Comparison of ENCODE assay signal across 1 cellular context in the genomic region with DNA sequence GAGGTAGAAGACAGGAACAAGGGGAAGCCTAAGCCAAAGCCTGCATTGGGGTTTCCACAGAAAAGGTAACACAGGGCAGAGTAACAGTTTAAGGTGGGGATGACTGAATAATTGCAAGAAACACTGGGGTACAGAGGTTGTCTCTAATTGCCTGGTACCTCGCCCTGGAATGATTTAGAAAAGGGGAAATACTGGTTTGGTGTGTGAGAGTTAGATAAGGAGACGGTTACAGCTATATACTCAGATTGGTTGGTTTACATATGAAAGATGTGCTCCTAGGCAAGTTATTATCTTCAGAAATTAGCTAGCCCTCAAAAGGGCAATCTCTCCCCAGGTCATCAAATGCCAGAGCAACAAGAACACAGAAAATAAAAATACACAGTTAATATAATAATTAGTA.
TF ChIP-seq lines count a peak whose summit lies in the region.

No MANE protein-coding gene starts in this region.

TF ChIP-seq in GM12878, 131 proteins besides CTCF, POLR2A, EP300 and RAD21:
- no peak for TF ChIP-seq HDAC6 (IDR thresholded peaks at IDR 0.05; ENCODE audit: unreplicated experiment)
- TF ChIP-seq, protein P1, sequence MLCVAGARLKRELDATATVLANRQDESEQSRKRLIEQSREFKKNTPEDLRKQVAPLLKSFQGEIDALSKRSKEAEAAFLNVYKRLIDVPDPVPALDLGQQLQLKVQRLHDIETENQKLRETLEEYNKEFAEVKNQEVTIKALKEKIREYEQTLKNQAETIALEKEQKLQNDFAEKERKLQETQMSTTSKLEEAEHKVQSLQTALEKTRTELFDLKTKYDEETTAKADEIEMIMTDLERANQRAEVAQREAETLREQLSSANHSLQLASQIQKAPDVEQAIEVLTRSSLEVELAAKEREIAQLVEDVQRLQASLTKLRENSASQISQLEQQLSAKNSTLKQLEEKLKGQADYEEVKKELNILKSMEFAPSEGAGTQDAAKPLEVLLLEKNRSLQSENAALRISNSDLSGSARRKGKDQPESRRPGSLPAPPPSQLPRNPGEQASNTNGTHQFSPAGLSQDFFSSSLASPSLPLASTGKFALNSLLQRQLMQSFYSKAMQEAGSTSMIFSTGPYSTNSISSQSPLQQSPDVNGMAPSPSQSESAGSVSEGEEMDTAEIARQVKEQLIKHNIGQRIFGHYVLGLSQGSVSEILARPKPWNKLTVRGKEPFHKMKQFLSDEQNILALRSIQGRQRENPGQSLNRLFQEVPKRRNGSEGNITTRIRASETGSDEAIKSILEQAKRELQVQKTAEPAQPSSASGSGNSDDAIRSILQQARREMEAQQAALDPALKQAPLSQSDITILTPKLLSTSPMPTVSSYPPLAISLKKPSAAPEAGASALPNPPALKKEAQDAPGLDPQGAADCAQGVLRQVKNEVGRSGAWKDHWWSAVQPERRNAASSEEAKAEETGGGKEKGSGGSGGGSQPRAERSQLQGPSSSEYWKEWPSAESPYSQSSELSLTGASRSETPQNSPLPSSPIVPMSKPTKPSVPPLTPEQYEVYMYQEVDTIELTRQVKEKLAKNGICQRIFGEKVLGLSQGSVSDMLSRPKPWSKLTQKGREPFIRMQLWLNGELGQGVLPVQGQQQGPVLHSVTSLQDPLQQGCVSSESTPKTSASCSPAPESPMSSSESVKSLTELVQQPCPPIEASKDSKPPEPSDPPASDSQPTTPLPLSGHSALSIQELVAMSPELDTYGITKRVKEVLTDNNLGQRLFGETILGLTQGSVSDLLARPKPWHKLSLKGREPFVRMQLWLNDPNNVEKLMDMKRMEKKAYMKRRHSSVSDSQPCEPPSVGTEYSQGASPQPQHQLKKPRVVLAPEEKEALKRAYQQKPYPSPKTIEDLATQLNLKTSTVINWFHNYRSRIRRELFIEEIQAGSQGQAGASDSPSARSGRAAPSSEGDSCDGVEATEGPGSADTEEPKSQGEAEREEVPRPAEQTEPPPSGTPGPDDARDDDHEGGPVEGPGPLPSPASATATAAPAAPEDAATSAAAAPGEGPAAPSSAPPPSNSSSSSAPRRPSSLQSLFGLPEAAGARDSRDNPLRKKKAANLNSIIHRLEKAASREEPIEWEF (IDR thresholded peaks at IDR 0.05; ENCODE audit: insufficient replicate concordance, low read depth, low read length): no peak
- no peak for TF ChIP-seq MYC (IDR thresholded peaks at IDR 0.05; ENCODE audit: insufficient read depth, insufficient read length, insufficient replicate concordance, low read length, severe bottlenecking)
- TF ChIP-seq KDM1A (IDR thresholded peaks at IDR 0.05; ENCODE audit: borderline replicate concordance): no peak
- TF ChIP-seq, protein P2, sequence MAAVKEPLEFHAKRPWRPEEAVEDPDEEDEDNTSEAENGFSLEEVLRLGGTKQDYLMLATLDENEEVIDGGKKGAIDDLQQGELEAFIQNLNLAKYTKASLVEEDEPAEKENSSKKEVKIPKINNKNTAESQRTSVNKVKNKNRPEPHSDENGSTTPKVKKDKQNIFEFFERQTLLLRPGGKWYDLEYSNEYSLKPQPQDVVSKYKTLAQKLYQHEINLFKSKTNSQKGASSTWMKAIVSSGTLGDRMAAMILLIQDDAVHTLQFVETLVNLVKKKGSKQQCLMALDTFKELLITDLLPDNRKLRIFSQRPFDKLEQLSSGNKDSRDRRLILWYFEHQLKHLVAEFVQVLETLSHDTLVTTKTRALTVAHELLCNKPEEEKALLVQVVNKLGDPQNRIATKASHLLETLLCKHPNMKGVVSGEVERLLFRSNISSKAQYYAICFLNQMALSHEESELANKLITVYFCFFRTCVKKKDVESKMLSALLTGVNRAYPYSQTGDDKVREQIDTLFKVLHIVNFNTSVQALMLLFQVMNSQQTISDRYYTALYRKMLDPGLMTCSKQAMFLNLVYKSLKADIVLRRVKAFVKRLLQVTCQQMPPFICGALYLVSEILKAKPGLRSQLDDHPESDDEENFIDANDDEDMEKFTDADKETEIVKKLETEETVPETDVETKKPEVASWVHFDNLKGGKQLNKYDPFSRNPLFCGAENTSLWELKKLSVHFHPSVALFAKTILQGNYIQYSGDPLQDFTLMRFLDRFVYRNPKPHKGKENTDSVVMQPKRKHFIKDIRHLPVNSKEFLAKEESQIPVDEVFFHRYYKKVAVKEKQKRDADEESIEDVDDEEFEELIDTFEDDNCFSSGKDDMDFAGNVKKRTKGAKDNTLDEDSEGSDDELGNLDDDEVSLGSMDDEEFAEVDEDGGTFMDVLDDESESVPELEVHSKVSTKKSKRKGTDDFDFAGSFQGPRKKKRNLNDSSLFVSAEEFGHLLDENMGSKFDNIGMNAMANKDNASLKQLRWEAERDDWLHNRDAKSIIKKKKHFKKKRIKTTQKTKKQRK (IDR thresholded peaks at IDR 0.05; ENCODE audit: low read depth, low read length): no peak
- no peak for TF ChIP-seq DPF2 (IDR thresholded peaks at IDR 0.05)
- TF ChIP-seq EED (IDR thresholded peaks at IDR 0.05; ENCODE audit: low read depth): no peak
- TF ChIP-seq RUNX3 (IDR thresholded peaks at IDR 0.05; ENCODE audit: low read length): no peak
- no peak for TF ChIP-seq NR2C1 (IDR thresholded peaks at IDR 0.05)
- no peak for TF ChIP-seq POLR2AphosphoS5 (IDR thresholded peaks at IDR 0.05; ENCODE audit: low read length)
- TF ChIP-seq CREM (IDR thresholded peaks at IDR 0.05; ENCODE audit: low read depth): no peak
- no peak for TF ChIP-seq SMAD1 (IDR thresholded peaks at IDR 0.05; ENCODE audit: low read depth, partially characterized antibody)
- no peak for TF ChIP-seq CEBPB (IDR thresholded peaks at IDR 0.05; ENCODE audit: borderline replicate concordance in 1 of 2, low read depth in 2 of 2, low read length in 2 of 2)
- TF ChIP-seq TBL1XR1 (IDR thresholded peaks at IDR 0.05; ENCODE audit: low read depth, low read length): no peak
- TF ChIP-seq PML (IDR thresholded peaks at IDR 0.05; ENCODE audit: low read length): no peak
TF ChIP-seq in GM12878: peak in this region for 0.
